Comparison of ENCODE assay signal across 9 cellular contexts in genomic region chr5:132439521-132440206, GRCh38. TPM values are rescaled to one million over a fixed set of nuclear protein-coding genes. Genes with fewer than 3 reads are reported as not detected.
A peak's percentile ranks its signal among the peaks of the same experiment; 100 is the strongest.
DNase-seq lines count a peak whose midpoint lies in the region; ATAC-seq and TF ChIP-seq lines count a peak whose summit lies in the region.
"Had no signal": no experiment of that assay in that cellular context is flagged by ENCODE, and none has a peak within 500 bp of the region (broad histone marks: within the 10 kb centered on the region; RNA-seq: fewer than 3 reads in every experiment).

No MANE protein-coding gene starts in this region.

- H3K27me3 ChIP-seq in lung (ENCODE audit: control insufficient read depth, insufficient read depth), result no peaks in the 10 kb centered on the region

- TF ChIP-seq CTCF in lung (IDR thresholded peaks at IDR 0.05; ENCODE audit: control extremely low read depth, extremely low read depth), result no peak

- CTCF ChIA-PET in activated naive CD4-positive, alpha-beta T cell treated with anti-CD3 and anti-CD28 coated beads for 36 hours (lab: Charles Lee), result interaction anchor here (0.7 to 2.2 kb wide), 8 partner anchors 9 to 61 kb away, joined by 3 to 6 read pairs (median 4); no protein-coding TSS in a partner anchor

- H3K36me3 Mint-ChIP-seq in activated naive CD4-positive, alpha-beta T cell treated with anti-CD3 and anti-CD28 coated beads for 36 hours (ENCODE audit: low read depth), result peaks cover 6% of the 10 kb centered on the region
- H3K36me3 Mint-ChIP-seq in central memory CD8-positive, alpha-beta T cell (ENCODE audit: insufficient read depth), result peaks cover 27% of the 10 kb centered on the region

- H3K4me3 ChIP-seq in lung, result no peak overlapping the region

- DNase-seq in activated naive CD4-positive, alpha-beta T cell treated with anti-CD3 and anti-CD28 coated beads for 36 hours, result peak; percentile 67
- DNase-seq in activated naive CD4-positive, alpha-beta T cell treated with Interleukin-2 at 50 U/mL for 16 hours, result no peak
- DNase-seq in central memory CD8-positive, alpha-beta T cell (ENCODE audit: low spot score in 2 of 2), result no peak
- DNase-seq in lung (ENCODE audit: low spot score), result no peak
- DNase-seq in ureter (ENCODE audit: low spot score), result peak; percentile 76
- DNase-seq in NCI-H1417 treated with DMSO at 0.1 percent for 48 hours (lab: John Stamatoyannopoulos, UW), result no peak
- no peak for DNase-seq in LoVo (ENCODE audit: low spot score)
- no peak for DNase-seq in NCI-H345 (lab: John Stamatoyannopoulos, UW)
- DNase-seq: Caco-2 had no signal

- H3K4me1 ChIP-seq in lung (ENCODE audit: control insufficient read depth in 2 of 2, insufficient read depth in 2 of 2, low read length in 2 of 2), result peaks cover 29 to 42% of the 10 kb centered on the region in 2 donors

- no peak for ATAC-seq in central memory CD8-positive, alpha-beta T cell (replicated peaks; ENCODE audit: extremely low read depth, poor library complexity, severe bottlenecking)
- peak; percentile 63 for ATAC-seq in lung (ENCODE audit: insufficient read depth, low FRiP score)

- no peak overlapping the region for H3K4me3 Mint-ChIP-seq in activated naive CD4-positive, alpha-beta T cell treated with anti-CD3 and anti-CD28 coated beads for 36 hours
- H3K4me3 Mint-ChIP-seq in central memory CD8-positive, alpha-beta T cell, result peak overlapping the region; percentile 37

- H3K4me1 Mint-ChIP-seq in activated naive CD4-positive, alpha-beta T cell treated with anti-CD3 and anti-CD28 coated beads for 36 hours (ENCODE audit: low read depth), result peaks cover 87% of the 10 kb centered on the region
- H3K4me1 Mint-ChIP-seq in central memory CD8-positive, alpha-beta T cell, result peaks cover 90% of the 10 kb centered on the region

- peaks cover 0 to 4% of the 10 kb centered on the region in 2 donors for H3K36me3 ChIP-seq in lung (ENCODE audit: control insufficient read depth in 2 of 2, insufficient read depth in 2 of 2, low read length in 2 of 2)

- H3K27me3 Mint-ChIP-seq in activated naive CD4-positive, alpha-beta T cell treated with anti-CD3 and anti-CD28 coated beads for 36 hours (ENCODE audit: low read depth), result no peaks in the 10 kb centered on the region
- H3K27me3 Mint-ChIP-seq in central memory CD8-positive, alpha-beta T cell, result no peaks in the 10 kb centered on the region

- H3K9me3 Mint-ChIP-seq in activated naive CD4-positive, alpha-beta T cell treated with anti-CD3 and anti-CD28 coated beads for 36 hours, result no peaks in the 10 kb centered on the region
- H3K9me3 Mint-ChIP-seq in central memory CD8-positive, alpha-beta T cell, result no peaks in the 10 kb centered on the region

- WGBS in lung, 2 donors, result 43 to 57% methylated on average over 7 of the region's 7 CpGs

- peak overlapping the region; percentile 15 for H3K27ac Mint-ChIP-seq in activated naive CD4-positive, alpha-beta T cell treated with anti-CD3 and anti-CD28 coated beads for 36 hours
- peak overlapping the region; percentile 93 for H3K27ac Mint-ChIP-seq in central memory CD8-positive, alpha-beta T cell (ENCODE audit: low read depth)

- intact Hi-C loops in activated naive CD4-positive, alpha-beta T cell treated with anti-CD3 and anti-CD28 coated beads for 36 hours (cut with micrococcal nuclease), result loop anchor here (1.0 to 10.0 kb wide), 2 partner anchors 49 to 615 kb away; partner anchors contain the start of gene HSPA4

- H3K27ac ChIP-seq in lung (ENCODE audit: low read depth in 1 of 2, low read length in 1 of 2), result peak overlapping the region; percentile 68 to 75

- no peaks in the 10 kb centered on the region for H3K9me3 ChIP-seq in lung (ENCODE audit: control insufficient read depth in 2 of 2, insufficient read depth in 1 of 2, low read length in 1 of 2)
- H3K9me3 ChIP-seq: Caco-2 had no signal

RNA-seq across cellular contexts. Expression of gene IRF1, which starts 50.9 kb away (rescaled TPM):
- total RNA-seq in activated naive CD4-positive, alpha-beta T cell treated with anti-CD3 and anti-CD28 coated beads for 36 hours, result 10 to 100 TPM; 84.3 to 88.4 TPM
- total RNA-seq in lung (10 to 100 TPM; 53.8 to 83.2 TPM), ureter (40.8 TPM)
- 100 to 1,000 TPM in 1 of 2 donors, 10 to 100 TPM in 1; 32.9 to 141 TPM for polyA plus RNA-seq in lung

Comparison
In these comparisons a context has a peak if more than half of its experiments do, and no peak if none do; other contexts are left out.
1. DNase-seq: peak in activated naive CD4-positive, alpha-beta T cell treated with anti-CD3 and anti-CD28 coated beads for 36 hours (single experiment) and ureter (single experiment); none in activated naive CD4-positive, alpha-beta T cell treated with Interleukin-2 at 50 U/mL for 16 hours (single experiment), central memory CD8-positive, alpha-beta T cell (0 of 2), lung (single experiment), NCI-H1417 treated with DMSO at 0.1 percent for 48 hours (single experiment), LoVo (single experiment) and NCI-H345 (single experiment).